Comparison of ENCODE assay signal across 25 cellular contexts in genomic region chr15:62991698-62992097, GRCh38. TPM values are rescaled to one million over a fixed set of nuclear protein-coding genes. Genes with fewer than 3 reads are reported as not detected.
DNase-seq lines count a peak whose midpoint lies in the region; ATAC-seq, FAIRE-seq and TF ChIP-seq lines count a peak whose summit lies in the region.
"Had no signal": no experiment of that assay in that cellular context is flagged by ENCODE, and none has a peak within 500 bp of the region (broad histone marks: within the 10 kb centered on the region; RNA-seq: fewer than 3 reads in every experiment).

No MANE protein-coding gene starts in this region.

- H3K4ac ChIP-seq in H1 (replicated peaks; ENCODE audit: insufficient read length, low read depth, low read length) = no peak overlapping the region

- H3K4me3 ChIP-seq in GM23338 = no peak overlapping the region
- no peak overlapping the region for H3K4me3 ChIP-seq in Panc1 (ENCODE audit: low read depth in 2 of 2, low read length in 2 of 2)
- no peak overlapping the region for H3K4me3 ChIP-seq in H1 (ENCODE audit: extremely low read depth in 1 of 4, insufficient read depth in 2 of 4, low read depth in 3 of 4, low read length in 4 of 4)
- H3K4me3 ChIP-seq in HAP-1 = no peak overlapping the region
- H3K4me3 ChIP-seq: A549; BLaER1 treated with 17β-estradiol and CSF1 and Interleukin-3, amounts not matched to agents 10 nM and 100 nM; GM12878 had no signal

- H3K23me2 ChIP-seq in H1 (ENCODE audit: low read depth, low read length) = no peaks in the 10 kb centered on the region

- ATAC-seq in GM23338 (no peak), Panc1 (no peak), HG02885 (IDR thresholded peaks at IDR 0.05; ENCODE audit: poor library complexity, unreplicated experiment) (no peak)
- ATAC-seq: A549, GM12878, HCT116 had no signal

- H3K4me3 Mint-ChIP-seq in GM23338 (no peak overlapping the region), osteocyte (ENCODE audit: unreplicated experiment) (no peak overlapping the region)
- H3K4me3 Mint-ChIP-seq: CD14-positive monocyte; CD4-positive, alpha-beta T cell; CD8-positive, alpha-beta memory T cell; HFFc6 had no signal

- H2AK5ac ChIP-seq in H1 (ENCODE audit: low read depth, low read length) = no peak overlapping the region

- TF ChIP-seq RAD21 in H1 (IDR thresholded peaks at IDR 0.05 in 1 of 2, conservative IDR thresholded peaks at IDR 0.05 in 1 of 2; ENCODE audit: low read depth in 2 of 2, low read length in 2 of 2) = no peak

- no peaks in the 10 kb centered on the region for H3K36me3 ChIP-seq in GM23338 (ENCODE audit: insufficient read depth)
- H3K36me3 ChIP-seq in Panc1 (ENCODE audit: control insufficient read depth, insufficient read depth, low read length) = no peaks in the 10 kb centered on the region
- no peaks in the 10 kb centered on the region for H3K36me3 ChIP-seq in H1 (ENCODE audit: control insufficient read depth in 2 of 4, insufficient read depth in 4 of 4, low read length in 3 of 4)
- H3K36me3 ChIP-seq in HAP-1 (replicated peaks) = no peaks in the 10 kb centered on the region
- H3K36me3 ChIP-seq: BE2C; BLaER1 treated with 17β-estradiol and CSF1 and Interleukin-3, amounts not matched to agents 10 nM and 100 nM had no signal

- no peaks in the 10 kb centered on the region for H3K79me2 ChIP-seq in GM23338 (replicated peaks; ENCODE audit: insufficient read depth)
- H3K79me2 ChIP-seq in H1 (ENCODE audit: control insufficient read depth in 1 of 2, insufficient read depth in 2 of 2, low read length in 2 of 2) = no peaks in the 10 kb centered on the region

- H3K14ac ChIP-seq in H1 (ENCODE audit: insufficient read length) = no peak overlapping the region

- no peak overlapping the region for H2BK12ac ChIP-seq in H1 (ENCODE audit: low read depth, low read length)

- H3K27ac ChIP-seq in GM23338 (ENCODE audit: low read depth) = peak overlapping the region; percentile 63; the same call in 1 of the 2 replicates
- H3K27ac ChIP-seq in Panc1 (ENCODE audit: low read length) = peak overlapping the region; percentile 12; the same call in 1 of the 2 replicates
- no peak overlapping the region for H3K27ac ChIP-seq in H1 (ENCODE audit: low read depth, low read length)
- H3K27ac ChIP-seq: BLaER1 treated with 17β-estradiol and CSF1 and Interleukin-3, amounts not matched to agents 10 nM and 100 nM had no signal

- intact Hi-C loops in Panc1 (cut with micrococcal nuclease; ENCODE audit: unreplicated experiment) = no loop called here

- H3K4me1 Mint-ChIP-seq in GM23338 = peaks cover 8% of the 10 kb centered on the region
- peaks cover 65% of the 10 kb centered on the region for H3K4me1 Mint-ChIP-seq in osteocyte (ENCODE audit: unreplicated experiment)
- H3K4me1 Mint-ChIP-seq: CD8-positive, alpha-beta memory T cell had no signal

- no peak overlapping the region for H3K4me2 ChIP-seq in GM23338
- no peak overlapping the region for H3K4me2 ChIP-seq in H1 (ENCODE audit: insufficient read depth in 1 of 2, low read depth in 2 of 2, low read length in 2 of 2)
- H3K4me2 ChIP-seq: A549; BLaER1 treated with 17β-estradiol and CSF1 and Interleukin-3, amounts not matched to agents 10 nM and 100 nM had no signal

- H3K56ac ChIP-seq in H1 (replicated peaks; ENCODE audit: insufficient read length, low read depth, low read length) = no peak overlapping the region

- CTCF ChIA-PET in Panc1 (lab: Charles Lee) = no interaction called here
- CTCF ChIA-PET in H1 (lab: Charles Lee; ENCODE audit: partially characterized antibody) = interaction anchor here (0.7 kb wide), 1 partner anchor 116 kb away, joined by 3 read pairs; no protein-coding TSS in a partner anchor

- H3K9me3 ChIP-seq in Panc1 (ENCODE audit: control insufficient read depth, insufficient read depth, low read depth, low read length) = no peaks in the 10 kb centered on the region
- no peaks in the 10 kb centered on the region for H3K9me3 ChIP-seq in H1 (ENCODE audit: insufficient read depth in 2 of 2, low read depth in 1 of 2, low read length in 1 of 2)
- H3K9me3 ChIP-seq in HAP-1 = no peaks in the 10 kb centered on the region
- H3K9me3 ChIP-seq: A549; BE2C; BLaER1 treated with 17β-estradiol and CSF1 and Interleukin-3, amounts not matched to agents 10 nM and 100 nM had no signal

- no peak for FAIRE-seq in H1 (lab: Jason Lieb, UNC)
- FAIRE-seq: D721Med, GM12878 had no signal

- no peak overlapping the region for H3K18ac ChIP-seq in H1 (ENCODE audit: extremely low read depth, low read length)

- H4K91ac ChIP-seq in H1 (replicated peaks; ENCODE audit: insufficient read length, low read length) = no peak overlapping the region

- TF ChIP-seq CTCF in GM23338 (conservative IDR thresholded peaks at IDR 0.05; ENCODE audit: low read depth in 2 of 2) = no peak
- no peak for TF ChIP-seq CTCF in Panc1 (IDR thresholded peaks at IDR 0.05)
- TF ChIP-seq CTCF in H1 (IDR thresholded peaks at IDR 0.05; ENCODE audit: control extremely low read depth in 1 of 3, insufficient read depth in 1 of 3, low read depth in 1 of 3, low read length in 3 of 3) = no peak
- TF ChIP-seq CTCF in osteocyte (IDR thresholded peaks at IDR 0.05) = no peak

- TF ChIP-seq POLR2A in H1 (IDR thresholded peaks at IDR 0.05; ENCODE audit: control extremely low read depth in 1 of 2, low read depth in 2 of 2, low read length in 2 of 2) = no peak

- H3K9me3 Mint-ChIP-seq in GM23338 (no peaks in the 10 kb centered on the region), osteocyte (ENCODE audit: unreplicated experiment) (peaks cover 5% of the 10 kb centered on the region)
- H3K9me3 Mint-ChIP-seq: CD4-positive, alpha-beta T cell; CD8-positive, alpha-beta memory T cell; HFFc6 had no signal

- in situ Hi-C loops in Panc1 (cut with HindIII; ENCODE audit: low pct_unique_long_range_greater_than_20kb, low sequenced_read_pairs) (no loop called here), HAP-1 (cut with MboI; ENCODE audit: low sequenced_read_pairs) (no loop called here)

- H4K8ac ChIP-seq in H1 (ENCODE audit: extremely low read depth, insufficient read depth, low read length) = no peak overlapping the region

- H3K36me3 Mint-ChIP-seq in GM23338 (ENCODE audit: low read depth) (no peaks in the 10 kb centered on the region; the same call in 2 of the 3 replicates), osteocyte (ENCODE audit: unreplicated experiment) (no peaks in the 10 kb centered on the region)
- H3K36me3 Mint-ChIP-seq: CD14-positive monocyte; CD8-positive, alpha-beta memory T cell had no signal

- H2AFZ ChIP-seq in GM23338 (peak overlapping the region; percentile 52; the same call in 1 of the 2 replicates), H1 (ENCODE audit: low read length) (no peak overlapping the region)

- H2BK20ac ChIP-seq in H1 (ENCODE audit: low read length) = no peak overlapping the region

- BruUV-seq in Panc1 (replicated peaks; lab: Mats Ljungman, UMichigan) = no TSS peak

- DNase-seq in GM23338 (ENCODE audit: low spot score) = no peak
- no peak for DNase-seq in Panc1 (ENCODE audit: low read depth, low spot score)
- DNase-seq in H1 (ENCODE audit: low read depth in 1 of 2, low spot score in 2 of 2) = no peak
- DNase-seq in osteocyte (ENCODE audit: extremely low spot score, unreplicated experiment) = no peak
- DNase-seq in activated effector memory CD4-positive, alpha-beta T cell treated with anti-CD3 and anti-CD28 coated beads, Interleukin-2, amount 50 U/mL, for 16 hours = no peak
- no peak for DNase-seq in HAP-1 (ENCODE audit: low spot score in 2 of 2)
- DNase-seq: 8988T; ACHN; AML-193; BE2C; CD4-positive, alpha-beta T cell; CD8-positive, alpha-beta memory T cell; DMS 273 treated with DMSO at 0.1 percent for 48 hours; DMS79; GDM1; GOT3; H7; HFFc6 had no signal

- TF ChIP-seq EP300 in H1 (IDR thresholded peaks at IDR 0.05; ENCODE audit: borderline replicate concordance in 1 of 2, low read depth in 2 of 2, low read length in 2 of 2) = no peak

- H3K27ac Mint-ChIP-seq in GM23338 (no peak overlapping the region), osteocyte (ENCODE audit: unreplicated experiment) (peak overlapping the region; percentile 19)
- H3K27ac Mint-ChIP-seq: CD14-positive monocyte; CD4-positive, alpha-beta T cell; CD8-positive, alpha-beta memory T cell; HFFc6 had no signal

- H4K20me1 ChIP-seq in GM23338 (replicated peaks; ENCODE audit: insufficient read depth) (no peaks in the 10 kb centered on the region), H1 (replicated peaks in 1 of 2; ENCODE audit: control insufficient read depth in 1 of 2, insufficient read depth in 2 of 2, low read length in 2 of 2) (no peaks in the 10 kb centered on the region)
- H4K20me1 ChIP-seq: BLaER1 treated with 17β-estradiol and CSF1 and Interleukin-3, amounts not matched to agents 10 nM and 100 nM had no signal

- no peaks in the 10 kb centered on the region for H3F3A ChIP-seq in GM23338 (replicated peaks; ENCODE audit: low read depth)

- H2BK120ac ChIP-seq in H1 (replicated peaks; ENCODE audit: low read depth, low read length) = no peak overlapping the region

- no peak overlapping the region for H3K23ac ChIP-seq in H1 (ENCODE audit: insufficient read length)

- no peak overlapping the region for H3K9ac ChIP-seq in H1 (replicated peaks in 1 of 4; ENCODE audit: extremely low read depth in 1 of 4, low read depth in 3 of 4, low read length in 3 of 4)
- H3K9ac ChIP-seq: BLaER1 treated with 17β-estradiol and CSF1 and Interleukin-3, amounts not matched to agents 10 nM and 100 nM had no signal

- H3K4me1 ChIP-seq in GM23338 (ENCODE audit: insufficient read depth) (no peaks in the 10 kb centered on the region), Panc1 (ENCODE audit: control insufficient read depth, insufficient read depth, low read length) (peaks cover 5% of the 10 kb centered on the region), H1 (replicated peaks in 1 of 4; ENCODE audit: control insufficient read depth in 3 of 4, insufficient read depth in 4 of 4, low read length in 3 of 4) (peaks cover 0 to 4% (median 2%) of the 10 kb centered on the region in 4 experiments; a peak in 4 of 7 replicates), HAP-1 (peaks cover 17% of the 10 kb centered on the region)

- H3K27me3 ChIP-seq in GM23338 (ENCODE audit: insufficient read depth) = no peaks in the 10 kb centered on the region
- H3K27me3 ChIP-seq in Panc1 (ENCODE audit: control insufficient read depth, insufficient read depth, low read length) = no peaks in the 10 kb centered on the region
- no peaks in the 10 kb centered on the region for H3K27me3 ChIP-seq in H1 (replicated peaks in 1 of 4; ENCODE audit: control insufficient read depth in 3 of 4, extremely low read depth in 1 of 4, insufficient read depth in 3 of 4, low read length in 3 of 4)
- H3K27me3 ChIP-seq in HAP-1 (ENCODE audit: low read depth) = no peaks in the 10 kb centered on the region
- H3K27me3 ChIP-seq: BE2C; BLaER1 treated with 17β-estradiol and CSF1 and Interleukin-3, amounts not matched to agents 10 nM and 100 nM had no signal

- no peak overlapping the region for H4K5ac ChIP-seq in H1 (ENCODE audit: insufficient read length, low read depth, low read length)

- H3K27me3 Mint-ChIP-seq in GM23338 (ENCODE audit: insufficient read depth, low read depth, poor library complexity) = peaks cover 10% of the 10 kb centered on the region
- H3K27me3 Mint-ChIP-seq in osteocyte (ENCODE audit: unreplicated experiment) = no peaks in the 10 kb centered on the region

- POLR2A ChIA-PET in Panc1 (lab: Charles Lee) (no interaction called here), H1 (lab: Charles Lee; ENCODE audit: partially characterized antibody) (no interaction called here)

- no peak overlapping the region for H2BK15ac ChIP-seq in H1 (ENCODE audit: low read length)

- no peaks in the 10 kb centered on the region for H3K79me1 ChIP-seq in H1 (ENCODE audit: low read depth, low read length)

- H3K9me2 ChIP-seq in GM23338 (ENCODE audit: insufficient read depth) = 0 out of 2 replicates have a peak, but pooled peaks cover under 1% of the 10 kb centered on the region

- no peak overlapping the region for H2BK5ac ChIP-seq in H1 (ENCODE audit: low read depth, low read length)

- 50% methylated on average over 2 of the region's 2 CpGs; no CpG with 5 or more reads in 1 of the 2 experiments for WGBS in H1 (ENCODE audit: extremely low coverage in 1 of 2, insufficient coverage in 1 of 2, insufficient read length in 1 of 2, insufficient replicate concordance in 2 of 2, low coverage in 1 of 2, low lambda C conversion rate in 2 of 2, missing lambda C conversion rate in 1 of 2), 2 experiments

RNA-seq across cellular contexts. Expression of gene TPM1, which starts 50.8 kb away (rescaled TPM):
- total RNA-seq in GM23338 (2014; rRNA removed; shearing (Covaris generic)) = 412 and 449 TPM in 2 replicates
- 913 and 929 TPM in 2 replicates for polyA plus RNA-seq in GM23338 (2016; fragmentation: Nextera tagmentation; extraction: Ambion mirVana)
- 298 TPM for total RNA-seq in Panc1 (2021; ENCODE audit: unreplicated experiment)
- 243 TPM for polyA plus RNA-seq in Panc1 (2012; ENCODE audit: insufficient read length)
- total RNA-seq in H1 (2021; fragmentation: NEBNext Ultra II Directional; extraction: Animal tissue kit (Norgen Biotek cat#: 25700)) = 571 and 579 TPM in 2 replicates
- polyA plus RNA-seq in H1 (2011; rRNA removed) = 246 and 258 TPM in 2 replicates
- 481 TPM for polyA plus RNA-seq in H1 (2011; cell fraction: cytosol; rRNA removed)
- polyA plus RNA-seq in H1 (2011; cell fraction: nucleus; rRNA removed) = 537 TPM
- 409 to 588 TPM (median 457 TPM) in 4 replicates for polyA plus RNA-seq in H1 (2012, experiment 1 of 2)
- 113 TPM for polyA plus RNA-seq in H1 (2012, experiment 2 of 2)
- polyA plus RNA-seq in H1 (2013, experiment 1 of 2) = 292 TPM
- polyA plus RNA-seq in H1 (2013, experiment 2 of 2) = 291 TPM
- 221 and 265 TPM in 2 replicates for polyA minus RNA-seq in H1 (2011; rRNA and poly(A)+ RNA removed)
- 225 TPM for polyA minus RNA-seq in H1 (2011; cell fraction: cytosol; rRNA and poly(A)+ RNA removed)
- polyA minus RNA-seq in H1 (2011; cell fraction: nucleus; rRNA and poly(A)+ RNA removed) = 741 TPM
- total RNA-seq in osteocyte = 1,635 and 1,747 TPM in 2 replicates
